In the genomic region with DNA sequence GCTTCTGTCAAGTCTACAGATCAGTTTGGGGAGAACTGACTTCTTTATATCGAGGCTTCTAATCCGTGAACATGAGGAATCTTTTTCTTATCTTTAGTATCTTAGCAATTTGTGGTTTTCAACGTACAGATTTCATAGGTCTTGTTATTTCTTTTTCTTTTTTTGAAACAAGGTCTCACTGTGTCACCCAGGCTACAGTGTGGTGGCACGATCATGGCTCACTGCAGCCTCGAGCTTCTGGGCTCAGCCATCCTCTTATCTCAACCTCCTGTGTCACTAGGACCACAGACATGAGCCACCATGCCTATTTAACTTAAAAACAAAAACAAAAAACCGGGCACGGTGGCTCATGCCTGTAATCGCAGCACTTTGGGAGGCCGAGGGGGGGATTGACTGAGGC, we compare ENCODE assay signal across 16 cellular contexts.
"Had no signal": no experiment of that assay in that cellular context is flagged by ENCODE, and none has a peak within 500 bp of the region (broad histone marks: within the 10 kb centered on the region; RNA-seq: fewer than 3 reads in every experiment).

No MANE protein-coding gene starts in this region.

- H3K27ac ChIP-seq: cardiac muscle cell, gastroesophageal sphincter, heart right ventricle, stomach, upper lobe of right lung had no signal

- H3K9me3 Mint-ChIP-seq: activated T-cell treated with anti-CD3 and anti-CD28 coated beads, Interleukin-2, amount 50 U/mL, for 4 hours; naive B cell had no signal

- DNase-seq: activated CD8-positive, alpha-beta memory T cell treated with anti-CD3 and anti-CD28 coated beads, Interleukin-2, amount 10 ng/mL, durations not matched to agents 7 days and 5 days; activated gamma-delta T cell treated with Interleukin-2 at 50 U/mL for 16 hours; activated T-cell treated with anti-CD3 and anti-CD28 coated beads, Interleukin-2, amount 50 U/mL, for 4 hours; dorsolateral prefrontal cortex; heart right ventricle; mammary epithelial cell; naive B cell; stimulated activated CD4-positive, alpha-beta T cell treated with anti-CD3 and anti-CD28 coated beads, Interleukin-12 subunit alpha, Interleukin-12 subunit beta, amount 100 ng/mL, for 4 hours; stimulated activated CD4-positive, alpha-beta T cell treated with anti-CD3 and anti-CD28 coated beads, Interleukin-2, amount 100 ng/mL, for 24 hours; stomach; testis; upper lobe of right lung had no signal

- H3K4me1 ChIP-seq: gastroesophageal sphincter, upper lobe of right lung had no signal

- ATAC-seq: activated CD4-positive, CD25-positive, alpha-beta regulatory T cell treated with anti-CD3 and anti-CD28 coated beads, Interleukin-2, amount 50 U/mL, for 24 hours; activated CD8-positive, alpha-beta memory T cell treated with anti-CD3 and anti-CD28 coated beads, Interleukin-2, amount 10 ng/mL, durations not matched to agents 7 days and 5 days; activated T-cell treated with anti-CD3 and anti-CD28 coated beads, Interleukin-2, amount 50 U/mL, for 4 hours; gastroesophageal sphincter; left lobe of liver; upper lobe of right lung had no signal

- H3K4me3 ChIP-seq: cardiac muscle cell, dorsolateral prefrontal cortex, gastroesophageal sphincter, heart right ventricle, stomach, testis, upper lobe of right lung had no signal

- H3K27ac Mint-ChIP-seq: activated CD8-positive, alpha-beta memory T cell treated with anti-CD3 and anti-CD28 coated beads, Interleukin-2, amount 10 ng/mL, durations not matched to agents 7 days and 5 days had no signal

- H3K4me3 Mint-ChIP-seq: activated CD8-positive, alpha-beta memory T cell treated with anti-CD3 and anti-CD28 coated beads, Interleukin-2, amount 10 ng/mL, durations not matched to agents 7 days and 5 days; activated T-cell treated with anti-CD3 and anti-CD28 coated beads, Interleukin-2, amount 50 U/mL, for 4 hours; naive B cell had no signal

- H3K9me3 ChIP-seq: gastroesophageal sphincter, heart right ventricle, stomach, testis, upper lobe of right lung had no signal

- H3K27me3 Mint-ChIP-seq: activated CD8-positive, alpha-beta memory T cell treated with anti-CD3 and anti-CD28 coated beads, Interleukin-2, amount 10 ng/mL, durations not matched to agents 7 days and 5 days; naive B cell had no signal

- H3K27me3 ChIP-seq: cardiac muscle cell, dorsolateral prefrontal cortex, gastroesophageal sphincter, heart right ventricle, stomach, testis, upper lobe of right lung had no signal
